Comparison of ENCODE assay signal across 1 cellular context in the genomic region with DNA sequence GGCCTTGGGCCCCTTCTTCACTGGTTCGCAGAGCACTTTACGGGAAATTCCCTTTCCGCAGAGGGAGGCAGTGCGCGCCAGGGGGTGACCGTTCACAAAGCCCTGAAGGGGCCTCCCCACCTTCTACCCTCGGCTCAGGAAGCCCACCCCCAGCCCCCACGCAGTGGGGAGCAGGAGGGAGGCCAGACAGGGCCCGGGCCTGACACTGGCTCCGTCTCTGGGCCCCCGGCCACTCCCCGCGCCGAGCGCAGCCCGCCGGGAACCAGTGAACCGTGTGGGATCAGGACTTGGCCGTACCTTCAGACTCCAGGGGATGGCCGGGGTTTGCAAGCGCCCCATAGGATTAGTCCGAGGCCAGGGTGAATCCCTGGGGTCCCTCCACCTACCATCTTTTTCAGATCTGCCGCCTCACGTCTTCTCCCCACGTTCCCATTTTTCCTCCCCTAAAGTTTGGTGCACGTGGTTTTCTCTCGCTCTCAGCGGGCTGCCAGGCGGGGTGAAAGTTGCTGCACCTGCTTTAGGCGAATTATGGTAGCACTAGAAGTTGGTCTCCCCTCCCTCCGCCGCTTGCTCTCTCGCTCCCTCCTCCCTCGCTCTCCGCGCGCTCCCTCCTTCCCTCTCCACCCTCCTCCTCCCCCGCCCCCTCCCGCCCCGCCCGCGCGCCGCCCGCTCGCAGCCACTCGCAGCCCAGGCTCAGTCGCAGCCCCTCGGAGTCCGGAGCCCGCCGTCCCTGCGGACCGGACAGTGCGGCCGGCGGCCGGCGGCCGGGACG.
TF ChIP-seq lines count a peak whose summit lies in the region.

A gene with protein sequence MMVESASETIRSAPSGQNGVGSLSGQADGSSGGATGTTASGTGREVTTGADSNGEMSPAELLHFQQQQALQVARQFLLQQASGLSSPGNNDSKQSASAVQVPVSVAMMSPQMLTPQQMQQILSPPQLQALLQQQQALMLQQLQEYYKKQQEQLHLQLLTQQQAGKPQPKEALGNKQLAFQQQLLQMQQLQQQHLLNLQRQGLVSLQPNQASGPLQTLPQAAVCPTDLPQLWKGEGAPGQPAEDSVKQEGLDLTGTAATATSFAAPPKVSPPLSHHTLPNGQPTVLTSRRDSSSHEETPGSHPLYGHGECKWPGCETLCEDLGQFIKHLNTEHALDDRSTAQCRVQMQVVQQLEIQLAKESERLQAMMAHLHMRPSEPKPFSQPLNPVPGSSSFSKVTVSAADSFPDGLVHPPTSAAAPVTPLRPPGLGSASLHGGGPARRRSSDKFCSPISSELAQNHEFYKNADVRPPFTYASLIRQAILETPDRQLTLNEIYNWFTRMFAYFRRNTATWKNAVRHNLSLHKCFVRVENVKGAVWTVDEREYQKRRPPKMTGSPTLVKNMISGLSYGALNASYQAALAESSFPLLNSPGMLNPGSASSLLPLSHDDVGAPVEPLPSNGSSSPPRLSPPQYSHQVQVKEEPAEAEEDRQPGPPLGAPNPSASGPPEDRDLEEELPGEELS (plus strand): TSS at position 679 of the 772 bp plus-strand sequence. CDS start 19,380 bp downstream, outside the sequence.

TF ChIP-seq in HepG2, 621 proteins besides CTCF, POLR2A, EP300 and RAD21 (continued from another document):
- TF ChIP-seq, protein P1, sequence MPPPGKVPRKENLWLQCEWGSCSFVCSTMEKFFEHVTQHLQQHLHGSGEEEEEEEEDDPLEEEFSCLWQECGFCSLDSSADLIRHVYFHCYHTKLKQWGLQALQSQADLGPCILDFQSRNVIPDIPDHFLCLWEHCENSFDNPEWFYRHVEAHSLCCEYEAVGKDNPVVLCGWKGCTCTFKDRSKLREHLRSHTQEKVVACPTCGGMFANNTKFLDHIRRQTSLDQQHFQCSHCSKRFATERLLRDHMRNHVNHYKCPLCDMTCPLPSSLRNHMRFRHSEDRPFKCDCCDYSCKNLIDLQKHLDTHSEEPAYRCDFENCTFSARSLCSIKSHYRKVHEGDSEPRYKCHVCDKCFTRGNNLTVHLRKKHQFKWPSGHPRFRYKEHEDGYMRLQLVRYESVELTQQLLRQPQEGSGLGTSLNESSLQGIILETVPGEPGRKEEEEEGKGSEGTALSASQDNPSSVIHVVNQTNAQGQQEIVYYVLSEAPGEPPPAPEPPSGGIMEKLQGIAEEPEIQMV (CRISPR knock-in tag; IDR thresholded peaks at IDR 0.05; ENCODE audit: low read depth) = no peak
- TF ChIP-seq, protein P2, sequence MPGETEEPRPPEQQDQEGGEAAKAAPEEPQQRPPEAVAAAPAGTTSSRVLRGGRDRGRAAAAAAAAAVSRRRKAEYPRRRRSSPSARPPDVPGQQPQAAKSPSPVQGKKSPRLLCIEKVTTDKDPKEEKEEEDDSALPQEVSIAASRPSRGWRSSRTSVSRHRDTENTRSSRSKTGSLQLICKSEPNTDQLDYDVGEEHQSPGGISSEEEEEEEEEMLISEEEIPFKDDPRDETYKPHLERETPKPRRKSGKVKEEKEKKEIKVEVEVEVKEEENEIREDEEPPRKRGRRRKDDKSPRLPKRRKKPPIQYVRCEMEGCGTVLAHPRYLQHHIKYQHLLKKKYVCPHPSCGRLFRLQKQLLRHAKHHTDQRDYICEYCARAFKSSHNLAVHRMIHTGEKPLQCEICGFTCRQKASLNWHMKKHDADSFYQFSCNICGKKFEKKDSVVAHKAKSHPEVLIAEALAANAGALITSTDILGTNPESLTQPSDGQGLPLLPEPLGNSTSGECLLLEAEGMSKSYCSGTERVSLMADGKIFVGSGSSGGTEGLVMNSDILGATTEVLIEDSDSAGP (CRISPR knock-in tag; IDR thresholded peaks at IDR 0.05; ENCODE audit: borderline replicate concordance) = peak; percentile 56; the same call in 1 of the 2 replicates
- TF ChIP-seq ZNF333 (CRISPR knock-in tag; IDR thresholded peaks at IDR 0.05; ENCODE audit: borderline replicate concordance) = peak; percentile 68; the same call in 1 of the 2 replicates
- TF ChIP-seq, protein P3, sequence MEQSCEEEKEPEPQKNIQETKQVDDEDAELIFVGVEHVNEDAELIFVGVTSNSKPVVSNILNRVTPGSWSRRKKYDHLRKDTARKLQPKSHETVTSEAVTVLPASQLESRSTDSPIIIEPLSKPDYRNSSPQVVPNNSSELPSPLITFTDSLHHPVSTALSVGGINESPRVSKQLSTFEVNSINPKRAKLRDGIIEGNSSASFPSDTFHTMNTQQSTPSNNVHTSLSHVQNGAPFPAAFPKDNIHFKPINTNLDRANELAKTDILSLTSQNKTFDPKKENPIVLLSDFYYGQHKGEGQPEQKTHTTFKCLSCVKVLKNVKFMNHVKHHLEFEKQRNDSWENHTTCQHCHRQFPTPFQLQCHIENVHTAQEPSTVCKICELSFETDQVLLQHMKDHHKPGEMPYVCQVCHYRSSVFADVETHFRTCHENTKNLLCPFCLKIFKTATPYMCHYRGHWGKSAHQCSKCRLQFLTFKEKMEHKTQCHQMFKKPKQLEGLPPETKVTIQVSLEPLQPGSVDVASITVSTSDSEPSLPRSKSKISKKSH (CRISPR knock-in tag; IDR thresholded peaks at IDR 0.05; ENCODE audit: borderline replicate concordance) = no peak
- TF ChIP-seq ZNF768 (CRISPR knock-in tag; IDR thresholded peaks at IDR 0.05) = peak; percentile 74; the same call in 1 of the 2 replicates
- no peak; the same call in 1 of the 2 replicates for TF ChIP-seq BORCS8-MEF2B (CRISPR knock-in tag; IDR thresholded peaks at IDR 0.05)
- no peak for TF ChIP-seq ZNF121 (CRISPR knock-in tag; IDR thresholded peaks at IDR 0.05)
- peak; percentile 46; the same call in 1 of the 2 replicates for TF ChIP-seq ZBTB20 (CRISPR knock-in tag; IDR thresholded peaks at IDR 0.05; ENCODE audit: borderline replicate concordance, low read depth)
- peak; percentile 56 for TF ChIP-seq SALL1 (CRISPR knock-in tag; IDR thresholded peaks at IDR 0.05)
